8 cellular contexts compared by ENCODE assay signal in the genomic region with DNA sequence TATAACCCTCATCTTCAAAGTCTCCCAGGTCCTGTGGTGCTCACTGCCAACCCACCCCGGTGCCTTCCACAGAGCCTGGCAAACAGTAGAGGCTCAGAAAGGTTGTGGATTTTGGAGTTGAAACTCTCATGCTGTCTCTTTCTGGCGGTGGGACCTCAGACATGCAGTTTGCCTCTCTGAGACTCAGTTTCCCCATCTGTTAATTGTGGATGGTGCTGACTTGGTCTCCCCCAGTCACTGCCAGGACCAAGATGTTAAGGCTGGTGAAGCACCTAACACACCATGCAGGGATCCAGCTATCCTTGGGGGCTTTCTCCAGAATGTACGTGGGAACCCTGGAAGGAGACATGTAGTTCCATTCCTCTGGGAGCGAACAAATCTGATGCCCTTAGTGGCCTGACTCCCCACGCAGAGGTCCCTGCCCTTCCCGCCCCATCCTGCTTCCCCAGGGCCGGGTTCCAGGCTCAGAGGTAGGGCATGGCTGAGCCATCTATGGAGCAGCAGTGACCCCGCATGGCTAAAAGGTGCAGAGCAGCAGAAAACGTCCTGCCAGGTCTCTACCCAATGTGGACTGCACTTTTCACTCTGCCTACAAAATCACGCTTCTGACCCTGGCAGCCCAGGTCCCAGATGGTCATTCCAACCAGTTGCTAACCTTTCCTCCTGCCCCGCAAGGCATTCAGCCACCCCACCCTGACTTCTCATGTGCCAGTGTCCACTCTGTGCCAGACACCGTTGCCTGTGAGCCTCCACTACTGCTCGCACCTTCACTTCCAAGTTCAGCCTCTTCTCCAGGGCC.
DNase-seq lines count a peak whose midpoint lies in the region; ATAC-seq and TF ChIP-seq lines count a peak whose summit lies in the region.

No MANE protein-coding gene starts in this region.

- no peaks in the 10 kb centered on the region for H3K9me3 ChIP-seq in HAP-1

- H3K4me3 ChIP-seq in HAP-1 (no peak overlapping the region), astrocyte of the cerebellum (ENCODE audit: low read depth, low read length) (no peak overlapping the region)

- TF ChIP-seq CTCF in astrocyte of the cerebellum (IDR thresholded peaks at IDR 0.05; ENCODE audit: low read depth, low read length, missing control alignments), result peak; percentile 86

- H3K27me3 ChIP-seq in HAP-1 (ENCODE audit: low read depth), result no peaks in the 10 kb centered on the region

- H3K36me3 ChIP-seq in HAP-1 (replicated peaks), result no peaks in the 10 kb centered on the region

- no peak for ATAC-seq in GM21717 (IDR thresholded peaks at IDR 0.05; ENCODE audit: unreplicated experiment)

- DNase-seq in ELR (ENCODE audit: low read depth) (peak; percentile 74), HAP-1 (ENCODE audit: low spot score in 2 of 2) (peak; percentile 52 to 86), NCI-H146 (lab: John Stamatoyannopoulos, UW) (peak; percentile 53), T-helper 9 cell (peak; percentile 54), astrocyte of the cerebellum (ENCODE audit: low read depth) (peak; percentile 12), iPS-NIHi11 (ENCODE audit: low spot score) (peak; percentile 88)
- DNase-seq in stimulated activated CD4-positive, alpha-beta T cell treated with anti-CD3 and anti-CD28 coated beads, Interleukin-15, amount 100 ng/mL, for 24 hours, result peak; percentile 78

- in situ Hi-C loops in HAP-1 (cut with MboI; ENCODE audit: low sequenced_read_pairs) (loop anchor here (25.0 kb wide), 1 partner anchor 948 kb away; no protein-coding TSS in a partner anchor), astrocyte of the cerebellum (cut with HindIII; ENCODE audit: low sequenced_read_pairs) (no loop called here)

- no peaks in the 10 kb centered on the region for H3K4me1 ChIP-seq in HAP-1

Comparison
In these comparisons a context has a peak if more than half of its experiments do, and no peak if none do; other contexts are left out.
1. DNase-seq: peak in every context shown above with its lines; median percentile 88 in iPS-NIHi11; 78 in stimulated activated CD4-positive, alpha-beta T cell treated with anti-CD3 and anti-CD28 coated beads, Interleukin-15, amount 100 ng/mL, for 24 hours; 74 in ELR; 69 in HAP-1; 54 in T-helper 9 cell; 53 in NCI-H146; 12 in astrocyte of the cerebellum.